In the genomic region with DNA sequence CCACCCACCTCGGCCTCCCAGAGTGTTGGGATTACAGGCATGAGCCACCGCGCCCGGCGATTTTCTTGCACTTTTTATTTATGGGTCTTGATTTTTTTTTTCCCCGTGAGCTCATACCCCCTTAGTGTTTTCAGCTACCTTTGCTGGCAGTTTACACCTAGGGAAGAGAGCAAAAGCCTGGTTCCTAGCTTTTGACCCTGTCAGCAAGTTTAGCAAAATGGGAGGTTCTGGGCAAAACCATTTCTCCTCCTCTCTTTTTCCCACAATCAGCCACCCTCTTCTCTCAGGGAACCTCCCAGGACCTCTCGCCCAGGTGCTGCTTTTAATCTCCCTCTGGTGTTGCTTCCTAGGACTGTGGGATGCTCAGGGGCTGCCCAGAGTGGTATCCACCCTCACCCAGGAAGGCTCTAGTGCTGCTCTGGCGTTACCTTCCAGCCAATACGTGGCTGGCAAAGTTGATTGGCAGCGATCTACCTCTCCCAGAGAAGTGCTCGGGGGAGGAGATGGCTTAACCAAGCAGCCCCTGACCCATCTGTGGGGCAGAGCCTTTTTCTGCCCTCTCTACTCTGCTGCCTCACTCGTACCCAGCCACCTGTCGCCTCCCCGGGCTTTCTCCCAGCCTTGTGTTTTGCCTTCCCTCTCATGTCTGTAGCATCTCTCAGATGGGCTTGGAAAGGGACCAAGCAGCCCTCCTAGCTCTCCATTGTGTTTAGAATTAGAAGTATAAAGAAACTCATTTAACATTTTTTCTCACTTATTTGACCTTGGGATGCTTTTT, we compare ENCODE assay signal across 1 cellular context.
TF ChIP-seq lines count a peak whose summit lies in the region.

No MANE protein-coding gene starts in this region.

TF ChIP-seq in IMR-90, 13 proteins besides CTCF, POLR2A, EP300 and RAD21:
- TF ChIP-seq MXI1 (IDR thresholded peaks at IDR 0.05; ENCODE audit: borderline replicate concordance, low read depth, low read length) (no peak), MAFK (IDR thresholded peaks at IDR 0.05; ENCODE audit: low read depth, low read length) (0 out of 2 replicates have a peak, but pooled peaks have one; percentile 2)
